In genomic region chr17:7393613-7394451, GRCh38 we compare ENCODE assay signal across 8 cellular contexts. TPM values are rescaled to one million over a fixed set of nuclear protein-coding genes. Genes with fewer than 3 reads are reported as not detected.
DNase-seq lines count a peak whose midpoint lies in the region; ATAC-seq and TF ChIP-seq lines count a peak whose summit lies in the region.

No MANE protein-coding gene starts in this region.

- H3K27me3 ChIP-seq in muscle layer of duodenum (ENCODE audit: low read depth, low read length) (no peaks in the 10 kb centered on the region), suprapubic skin (no peaks in the 10 kb centered on the region)

- no peak for TF ChIP-seq POLR2A in suprapubic skin (IDR thresholded peaks at IDR 0.05)

- H3K27ac ChIP-seq in muscle layer of duodenum (ENCODE audit: low read length): peak overlapping the region; percentile 56
- peak overlapping the region; percentile 80 for H3K27ac ChIP-seq in suprapubic skin

- TF ChIP-seq CTCF in suprapubic skin (IDR thresholded peaks at IDR 0.05): no peak

- peak; percentile 66 for DNase-seq in D341Med (ENCODE audit: low spot score)
- peak; percentile 40 for DNase-seq in HuH-7 (ENCODE audit: low spot score)
- DNase-seq in activated CD4-positive, alpha-beta T cell treated with anti-CD3 and anti-CD28 coated beads for 48 hours: peak; percentile 66
- peak; percentile 72 for DNase-seq in effector CD4-positive, alpha-beta T cell
- DNase-seq in suprapubic skin (ENCODE audit: low spot score in 2 of 2): no peak
- no peak for DNase-seq in NCI-H128 (lab: John Stamatoyannopoulos, UW; ENCODE audit: unreplicated experiment)

- H3K9me3 ChIP-seq in muscle layer of duodenum (ENCODE audit: control insufficient read depth in 1 of 2, low read length in 2 of 2) (no peaks in the 10 kb centered on the region), suprapubic skin (no peaks in the 10 kb centered on the region)

- H3K4me3 ChIP-seq in muscle layer of duodenum (ENCODE audit: low read depth in 1 of 2, low read length in 2 of 2): peak overlapping the region; percentile 85 to 87
- peak overlapping the region; percentile 75 for H3K4me3 ChIP-seq in suprapubic skin

- TF ChIP-seq EP300 in suprapubic skin (IDR thresholded peaks at IDR 0.05): no peak

- peaks cover 0 to 19% of the 10 kb centered on the region in 2 donors for H3K36me3 ChIP-seq in muscle layer of duodenum (ENCODE audit: control insufficient read depth in 1 of 2, insufficient read depth in 2 of 2, low read length in 2 of 2)
- peaks cover 23% of the 10 kb centered on the region for H3K36me3 ChIP-seq in suprapubic skin

- 4% methylated on average over 36 of the region's 48 CpGs for WGBS in suprapubic skin

- ATAC-seq in GM21367 (IDR thresholded peaks at IDR 0.05; ENCODE audit: unreplicated experiment): peak; percentile 17

- peaks cover 0 to 11% of the 10 kb centered on the region in 2 donors for H3K4me1 ChIP-seq in muscle layer of duodenum (ENCODE audit: control insufficient read depth in 1 of 2, insufficient read depth in 2 of 2, low read length in 2 of 2)
- H3K4me1 ChIP-seq in suprapubic skin: peaks cover 20% of the 10 kb centered on the region

RNA-seq across cellular contexts. Expression of gene PLSCR3, which starts 0.5 kb away (rescaled TPM):
- total RNA-seq in suprapubic skin: 10 to 100 TPM; 21.6 to 55.3 (median 40.7) TPM

RNA-seq across cellular contexts. Expression of gene TMEM256, which starts 10.1 kb away (rescaled TPM):
- 100 to 1,000 TPM in 2 of 4 donors, 10 to 100 TPM in 2; 53.5 to 128 (median 89.6) TPM for total RNA-seq in suprapubic skin

RNA-seq across cellular contexts. Expression of gene TNK1, which starts 12.9 kb away (rescaled TPM):
- 10 to 100 TPM; 15.3 to 42.9 (median 20.7) TPM for total RNA-seq in suprapubic skin

RNA-seq across cellular contexts. Expression of gene NLGN2, which starts 13.8 kb away (rescaled TPM):
- 10 to 100 TPM in 1 of 4 donors, 1 to 10 TPM in 3; 5.9 to 17.9 (median 8.1) TPM for total RNA-seq in suprapubic skin

RNA-seq across cellular contexts. Expression of gene SPEM1, which starts 26.3 kb away (rescaled TPM):
- total RNA-seq in suprapubic skin: not detected

Comparison
In these comparisons a context has a peak if more than half of its experiments do, and no peak if none do; other contexts are left out.
1. DNase-seq: peak in D341Med (single experiment), HuH-7 (single experiment), activated CD4-positive, alpha-beta T cell treated with anti-CD3 and anti-CD28 coated beads for 48 hours (single experiment) and effector CD4-positive, alpha-beta T cell (single experiment); none in suprapubic skin (0 of 2) and NCI-H128 (single experiment).